In genomic region chr6:2846873-2847224, GRCh38 we compare ENCODE assay signal across 7 cellular contexts. TPM values are rescaled to one million over a fixed set of nuclear protein-coding genes. Genes with fewer than 3 reads are reported as not detected.
DNase-seq lines count a peak whose midpoint lies in the region; ATAC-seq and TF ChIP-seq lines count a peak whose summit lies in the region.

No MANE protein-coding gene starts in this region.

- H3K79me2 ChIP-seq in GM23338 (replicated peaks; ENCODE audit: insufficient read depth): no peaks in the 10 kb centered on the region

- no peak overlapping the region for H3K4me2 ChIP-seq in GM23338

- H4K20me1 ChIP-seq in GM23338 (replicated peaks; ENCODE audit: insufficient read depth): no peaks in the 10 kb centered on the region

- H3K9me2 ChIP-seq in GM23338 (ENCODE audit: insufficient read depth): no peaks in the 10 kb centered on the region

- no peaks in the 10 kb centered on the region for H3K27me3 ChIP-seq in GM23338 (ENCODE audit: insufficient read depth)
- H3K27me3 ChIP-seq in foreskin keratinocyte: no peaks in the 10 kb centered on the region

- peaks cover 13% of the 10 kb centered on the region; the same call in 1 of the 2 replicates for H3F3A ChIP-seq in GM23338 (replicated peaks; ENCODE audit: low read depth)

- POLR2A ChIA-PET in activated B cell treated with CpG ODN at 0.5 μM for 24 hours (lab: Charles Lee): interaction anchor here (0.6 to 7.6 kb wide), 25 partner anchors 10 to 1561 kb away, joined by 3 to 126 read pairs (median 7); partner anchors contain the start of genes NQO2 and SERPINB9

- H2AFZ ChIP-seq in GM23338: no peak overlapping the region

- H3K27ac ChIP-seq in GM23338 (ENCODE audit: low read depth) (peak overlapping the region; percentile 47), foreskin keratinocyte (peak overlapping the region; percentile 90)

- H3K9me3 Mint-ChIP-seq in GM23338 (peaks cover 3% of the 10 kb centered on the region; the same call in 1 of the 3 replicates), activated B cell treated with CpG ODN at 0.5 μM for 24 hours (peaks cover 9% of the 10 kb centered on the region)
- H3K9me3 Mint-ChIP-seq in stimulated activated memory B cell treated with anti-CD40 and anti-IgM and Interleukin-4, amounts not matched to agents 10 μg/mL and 1 μg/mL and 100 μg/mL, for 72 hours: peaks cover 10% of the 10 kb centered on the region

- H3K4me3 ChIP-seq in GM23338: no peak overlapping the region

- H3K27ac Mint-ChIP-seq in GM23338 (peak overlapping the region; percentile 67; the same call in 1 of the 2 replicates), activated B cell treated with CpG ODN at 0.5 μM for 24 hours (peak overlapping the region; percentile 81)
- peak overlapping the region; percentile 71 for H3K27ac Mint-ChIP-seq in stimulated activated memory B cell treated with anti-CD40 and anti-IgM and Interleukin-4, amounts not matched to agents 10 μg/mL and 1 μg/mL and 100 μg/mL, for 72 hours

- H3K4me3 Mint-ChIP-seq in GM23338: no peak overlapping the region
- H3K4me3 Mint-ChIP-seq in activated B cell treated with CpG ODN at 0.5 μM for 24 hours: peak overlapping the region; percentile 61
- peak overlapping the region; percentile 52 for H3K4me3 Mint-ChIP-seq in stimulated activated memory B cell treated with anti-CD40 and anti-IgM and Interleukin-4, amounts not matched to agents 10 μg/mL and 1 μg/mL and 100 μg/mL, for 72 hours

- DNase-seq in GM23338 (ENCODE audit: low spot score) (no peak), activated B cell treated with CpG ODN at 0.5 μM for 24 hours (no peak), foreskin keratinocyte (no peak), sciatic nerve (ENCODE audit: low spot score) (no peak)
- DNase-seq in activated CD8-positive, alpha-beta memory T cell treated with anti-CD3 and anti-CD28 coated beads, Interleukin-2, amount 50 U/mL, for 4 hours: no peak

- H3K4me1 ChIP-seq in GM23338 (ENCODE audit: insufficient read depth) (peaks cover 28% of the 10 kb centered on the region), foreskin keratinocyte (peaks cover 6% of the 10 kb centered on the region)

- no peak for ATAC-seq in GM23338
- no peak for ATAC-seq in activated B cell treated with CpG ODN at 0.5 μM for 24 hours (ENCODE audit: low read depth)
- no peak for ATAC-seq in foreskin keratinocyte
- no peak for ATAC-seq in stimulated activated memory B cell treated with anti-CD40 and anti-IgM and Interleukin-4, amounts not matched to agents 10 μg/mL and 1 μg/mL and 100 μg/mL, for 72 hours
- ATAC-seq in HG02763 (IDR thresholded peaks at IDR 0.05; ENCODE audit: unreplicated experiment): no peak
- ATAC-seq in sciatic nerve: no peak

- intact Hi-C loops in activated B cell treated with CpG ODN at 0.5 μM for 24 hours (cut with micrococcal nuclease) (loop anchor here (1.0 to 2.0 kb wide), 8 partner anchors 7 to 142 kb away; partner anchors contain the start of gene SERPINB9), sciatic nerve (cut with DNase I) (loop anchor here (5.0 to 10.0 kb wide), 2 partner anchors 85 to 208 kb away; no protein-coding TSS in a partner anchor)

- CTCF ChIA-PET in activated B cell treated with CpG ODN at 0.5 μM for 24 hours (lab: Charles Lee): interaction anchor here (0.8 to 6.3 kb wide), 28 partner anchors 9 to 180 kb away, joined by 3 to 177 read pairs (median 7); partner anchors contain the start of gene MYLK4

- TF ChIP-seq CTCF in GM23338 (conservative IDR thresholded peaks at IDR 0.05; ENCODE audit: low read depth in 2 of 2) (no peak), activated B cell treated with CpG ODN at 0.5 μM for 24 hours (IDR thresholded peaks at IDR 0.05) (no peak), foreskin keratinocyte (conservative IDR thresholded peaks at IDR 0.05) (no peak)

- H3K4me1 Mint-ChIP-seq in GM23338 (peaks cover 33% of the 10 kb centered on the region), activated B cell treated with CpG ODN at 0.5 μM for 24 hours (peaks cover 60% of the 10 kb centered on the region)
- H3K4me1 Mint-ChIP-seq in stimulated activated memory B cell treated with anti-CD40 and anti-IgM and Interleukin-4, amounts not matched to agents 10 μg/mL and 1 μg/mL and 100 μg/mL, for 72 hours: peaks cover 54% of the 10 kb centered on the region

- H3K36me3 Mint-ChIP-seq in GM23338 (ENCODE audit: low read depth): no peaks in the 10 kb centered on the region; the same call in 2 of the 3 replicates
- H3K36me3 Mint-ChIP-seq in activated B cell treated with CpG ODN at 0.5 μM for 24 hours (ENCODE audit: low read depth): peaks cover 4% of the 10 kb centered on the region
- H3K36me3 Mint-ChIP-seq in stimulated activated memory B cell treated with anti-CD40 and anti-IgM and Interleukin-4, amounts not matched to agents 10 μg/mL and 1 μg/mL and 100 μg/mL, for 72 hours: peaks cover 12% of the 10 kb centered on the region

- H3K36me3 ChIP-seq in GM23338 (ENCODE audit: insufficient read depth): no peaks in the 10 kb centered on the region

- H3K27me3 Mint-ChIP-seq in GM23338 (ENCODE audit: insufficient read depth, low read depth, poor library complexity) (peaks cover 9% of the 10 kb centered on the region), activated B cell treated with CpG ODN at 0.5 μM for 24 hours (no peaks in the 10 kb centered on the region)
- H3K27me3 Mint-ChIP-seq in stimulated activated memory B cell treated with anti-CD40 and anti-IgM and Interleukin-4, amounts not matched to agents 10 μg/mL and 1 μg/mL and 100 μg/mL, for 72 hours: no peaks in the 10 kb centered on the region

TF ChIP-seq in GM23338, 12 proteins besides CTCF, POLR2A, EP300 and RAD21 (continues in another document):
- TF ChIP-seq POLR2AphosphoS5 (IDR thresholded peaks at IDR 0.05; ENCODE audit: low read depth): no peak
- no peak for TF ChIP-seq ZNF462 (CRISPR knock-in tag; IDR thresholded peaks at IDR 0.05)

RNA-seq across cellular contexts. Expression of gene SERPINB1, which starts 5.2 kb away (rescaled TPM):
- total RNA-seq in GM23338 (2014; rRNA removed; shearing (Covaris generic)): 5.6 and 8.4 TPM in 2 replicates
- polyA plus RNA-seq in GM23338 (2016; fragmentation: Nextera tagmentation; extraction: Ambion mirVana) (6.5 and 7.2 TPM in 2 replicates), foreskin keratinocyte (36.5 and 40.3 TPM in 2 replicates)
- total RNA-seq in activated B cell treated with CpG ODN at 0.5 μM for 24 hours (59.9 and 60.5 TPM in 2 replicates), foreskin keratinocyte (34.2 TPM in 2 replicates), sciatic nerve (46.1 TPM)

RNA-seq across cellular contexts. Expression of gene SERPINB9, which starts 56.3 kb away (rescaled TPM):
- 65.0 and 71.3 TPM in 2 replicates for total RNA-seq in GM23338 (2014; rRNA removed; shearing (Covaris generic))
- polyA plus RNA-seq in GM23338 (2016; fragmentation: Nextera tagmentation; extraction: Ambion mirVana) (46.6 and 47.4 TPM in 2 replicates), foreskin keratinocyte (0.08 and 0.11 TPM in 2 replicates)
- total RNA-seq in activated B cell treated with CpG ODN at 0.5 μM for 24 hours (142 and 149 TPM in 2 replicates), foreskin keratinocyte (0.07 and 0.31 TPM in 2 replicates), sciatic nerve (34.1 TPM)

Comparison
In these comparisons a context has a peak if more than half of its experiments do, and no peak if none do; other contexts are left out.
1. RNA of gene SERPINB9, which starts 56.3 kb away (total RNA-seq): 142 to 149 TPM in activated B cell treated with CpG ODN at 0.5 μM for 24 hours, 65.0 to 71.3 TPM in GM23338 and 34.1 TPM in sciatic nerve (single experiment); 0.07 to 0.31 TPM in foreskin keratinocyte; every median in the first group is over 10 times any median in the second.
2. Peak in every context shown above with its lines, with median percentiles within 50 percentile points of each other: H3K27ac Mint-ChIP-seq.